Comparison of ENCODE assay signal across 8 cellular contexts in genomic region chr1:66275601-66276023, GRCh38.
A peak's percentile ranks its signal among the peaks of the same experiment; 100 is the strongest.
DNase-seq lines count a peak whose midpoint lies in the region; ATAC-seq and TF ChIP-seq lines count a peak whose summit lies in the region.

No MANE protein-coding gene starts in this region.

- no CpG with 5 or more reads among the region's 5 CpGs for WGBS in H9 (ENCODE audit: extremely low coverage, insufficient read length, low lambda C conversion rate)

- no peak overlapping the region for H2AK5ac ChIP-seq in H9 (ENCODE audit: insufficient read length, low read length)

- no peaks in the 10 kb centered on the region for H3K27me3 Mint-ChIP-seq in CD8-positive, alpha-beta memory T cell
- no peaks in the 10 kb centered on the region for H3K27me3 Mint-ChIP-seq in effector memory CD8-positive, alpha-beta T cell
- H3K27me3 Mint-ChIP-seq in osteocyte (ENCODE audit: unreplicated experiment) (no peaks in the 10 kb centered on the region), H9 (ENCODE audit: low read depth) (no peaks in the 10 kb centered on the region)

- H3K9me2 ChIP-seq in PC-9 (ENCODE audit: insufficient read depth) = no peaks in the 10 kb centered on the region

- H3T11ph ChIP-seq in H9 (ENCODE audit: low read length) = no peak overlapping the region

- H2AFZ ChIP-seq in PC-9 = 0 out of 2 replicates have a peak overlapping the region, but pooled peaks have one; percentile 10
- H2AFZ ChIP-seq in H9 (ENCODE audit: low read length) = no peak overlapping the region

- no peak for DNase-seq in CD8-positive, alpha-beta memory T cell
- DNase-seq in PC-9 (no peak), osteocyte (ENCODE audit: extremely low spot score, unreplicated experiment) (no peak), HUDEP-2 (lab: John Stamatoyannopoulos, UW; ENCODE audit: unreplicated experiment in 76 of 76) (no peak), NCI-H524 (lab: John Stamatoyannopoulos, UW) (no peak), H9 (no peak)
- no peak for DNase-seq in effector memory CD8-positive, alpha-beta T cell

- H3K9me3 ChIP-seq in CD8-positive, alpha-beta memory T cell (ENCODE audit: low read length) = no peaks in the 10 kb centered on the region
- H3K9me3 ChIP-seq in PC-9 (ENCODE audit: insufficient read depth, low read depth) (no peaks in the 10 kb centered on the region), H9 (ENCODE audit: control insufficient read depth, low read depth, low read length) (no peaks in the 10 kb centered on the region)

- H3F3A ChIP-seq in PC-9 (ENCODE audit: insufficient read depth, low read depth) = no peaks in the 10 kb centered on the region

- peaks cover 0 to 1% (median 0%) of the 10 kb centered on the region in 3 donors for H3K36me3 Mint-ChIP-seq in CD8-positive, alpha-beta memory T cell
- H3K36me3 Mint-ChIP-seq in effector memory CD8-positive, alpha-beta T cell (ENCODE audit: insufficient read depth) = peaks cover 7% of the 10 kb centered on the region
- H3K36me3 Mint-ChIP-seq in osteocyte (ENCODE audit: unreplicated experiment) (peaks cover 2% of the 10 kb centered on the region), H9 (ENCODE audit: insufficient read depth in 1 of 3, low read depth in 3 of 3) (no peaks in the 10 kb centered on the region)

- peak overlapping the region; percentile 35 for H3K4me3 ChIP-seq in CD8-positive, alpha-beta memory T cell (ENCODE audit: low read length)
- H3K4me3 ChIP-seq in PC-9 = no peak overlapping the region

- no peak for TF ChIP-seq CTCF in PC-9 (conservative IDR thresholded peaks at IDR 0.05)
- no peak for TF ChIP-seq CTCF in osteocyte (IDR thresholded peaks at IDR 0.05)
- no peak for TF ChIP-seq CTCF in H9 (conservative IDR thresholded peaks at IDR 0.05)

- H4K20me1 ChIP-seq in PC-9 (ENCODE audit: insufficient read depth) (no peaks in the 10 kb centered on the region), H9 (ENCODE audit: control insufficient read depth, insufficient read depth, insufficient read length) (no peaks in the 10 kb centered on the region)

- CTCF ChIA-PET in CD8-positive, alpha-beta memory T cell (lab: Charles Lee) = interaction anchor here (0.8 to 3.1 kb wide), 8 partner anchors 11 to 170 kb away, joined by 3 to 19 read pairs (median 6); no protein-coding TSS in a partner anchor
- CTCF ChIA-PET in PC-9 (lab: Charles Lee) = no interaction called here

- intact Hi-C loops in PC-9 (cut with micrococcal nuclease; ENCODE audit: unreplicated experiment) = no loop called here

- no peak overlapping the region for H2BK5ac ChIP-seq in H9 (ENCODE audit: insufficient read length, low read length)

- H3K4me2 ChIP-seq in PC-9 (no peak overlapping the region), H9 (ENCODE audit: insufficient read depth, insufficient read length, low read length) (no peak overlapping the region)

- peaks cover 69 to 87% (median 83%) of the 10 kb centered on the region in 3 donors for H3K4me1 Mint-ChIP-seq in CD8-positive, alpha-beta memory T cell
- H3K4me1 Mint-ChIP-seq in effector memory CD8-positive, alpha-beta T cell (ENCODE audit: low read depth in 2 of 2) = peaks cover 55 to 73% of the 10 kb centered on the region in 2 donors
- H3K4me1 Mint-ChIP-seq in osteocyte (ENCODE audit: unreplicated experiment) (peaks cover 65% of the 10 kb centered on the region), H9 (peaks cover 32 to 35% of the 10 kb centered on the region in 2 experiments)

- no peak overlapping the region for H4K8ac ChIP-seq in H9 (replicated peaks; ENCODE audit: insufficient read length, low read depth, low read length)

- H3K27ac ChIP-seq in CD8-positive, alpha-beta memory T cell (ENCODE audit: low read depth, low read length) = peak overlapping the region; percentile 2
- H3K27ac ChIP-seq in PC-9 (no peak overlapping the region), H9 (ENCODE audit: insufficient read length, low read depth, low read length) (no peak overlapping the region)

- H2BK12ac ChIP-seq in H9 (ENCODE audit: insufficient read length, low read depth, low read length) = no peak overlapping the region

- POLR2A ChIA-PET in CD8-positive, alpha-beta memory T cell (lab: Charles Lee) = interaction anchor here (0.9 to 1.6 kb wide), 3 partner anchors 10 to 169 kb away, joined by 3 to 4 read pairs (median 3); no protein-coding TSS in a partner anchor
- POLR2A ChIA-PET in PC-9 (lab: Charles Lee; ENCODE audit: unreplicated experiment) = no interaction called here

- no peak overlapping the region for H3K56ac ChIP-seq in H9 (ENCODE audit: insufficient read length, low read depth, low read length)

- no peak overlapping the region for H3K14ac ChIP-seq in H9 (ENCODE audit: insufficient read depth, low read length)

- H2BK120ac ChIP-seq in H9 (ENCODE audit: low read depth, low read length, poor library complexity, severe bottlenecking) = no peak overlapping the region

- peaks cover 68% of the 10 kb centered on the region for H3K4me1 ChIP-seq in CD8-positive, alpha-beta memory T cell (ENCODE audit: insufficient read depth, low read length)
- no peaks in the 10 kb centered on the region for H3K4me1 ChIP-seq in PC-9 (replicated peaks; ENCODE audit: insufficient read depth)
- H3K4me1 ChIP-seq in H9 (ENCODE audit: insufficient read depth, low read length) = peaks cover 10% of the 10 kb centered on the region

- H4K91ac ChIP-seq in H9 (ENCODE audit: insufficient read length, low read depth, low read length) = no peak overlapping the region

- no peaks in the 10 kb centered on the region for H3K27me3 ChIP-seq in CD8-positive, alpha-beta memory T cell (ENCODE audit: insufficient read depth, low read length, poor library complexity, severe bottlenecking)
- H3K27me3 ChIP-seq in PC-9 (ENCODE audit: insufficient read depth, low read depth) (no peaks in the 10 kb centered on the region), H9 (ENCODE audit: insufficient read depth, low read length) (no peaks in the 10 kb centered on the region)

- no peaks in the 10 kb centered on the region for H3K79me2 ChIP-seq in PC-9 (ENCODE audit: low read depth)
- H3K79me2 ChIP-seq in H9 (ENCODE audit: insufficient read depth, low read length) = no peaks in the 10 kb centered on the region

- no peaks in the 10 kb centered on the region for H3K23me2 ChIP-seq in H9 (ENCODE audit: insufficient read length, low read depth, low read length, poor library complexity, severe bottlenecking)

- no peak overlapping the region for H2BK15ac ChIP-seq in H9 (ENCODE audit: low read depth, low read length)

- H3K4me3 Mint-ChIP-seq in CD8-positive, alpha-beta memory T cell = peak overlapping the region; percentile 74 to 89 (median 78)
- H3K4me3 Mint-ChIP-seq in effector memory CD8-positive, alpha-beta T cell = peak overlapping the region; percentile 82 to 83
- no peak overlapping the region for H3K4me3 Mint-ChIP-seq in osteocyte (ENCODE audit: unreplicated experiment)
- H3K4me3 Mint-ChIP-seq in H9 = no peak overlapping the region; a peak in 1 of 5 replicates

- H3K36me3 ChIP-seq in CD8-positive, alpha-beta memory T cell (ENCODE audit: insufficient read depth, low read length) = no peaks in the 10 kb centered on the region
- H3K36me3 ChIP-seq in PC-9 (ENCODE audit: low read depth) = no peaks in the 10 kb centered on the region

- H3K79me1 ChIP-seq in H9 (ENCODE audit: insufficient read depth, low read depth, low read length, poor library complexity, severe bottlenecking) = no peaks in the 10 kb centered on the region

- H3K23ac ChIP-seq in H9 (ENCODE audit: insufficient read length, low read depth, low read length) = no peak overlapping the region

- peak overlapping the region; percentile 87 to 98 (median 94) for H3K27ac Mint-ChIP-seq in CD8-positive, alpha-beta memory T cell
- peak overlapping the region; percentile 85 to 94 for H3K27ac Mint-ChIP-seq in effector memory CD8-positive, alpha-beta T cell
- peak overlapping the region; percentile 31 for H3K27ac Mint-ChIP-seq in osteocyte (ENCODE audit: unreplicated experiment)
- no peak overlapping the region for H3K27ac Mint-ChIP-seq in H9

- H2BK20ac ChIP-seq in H9 (ENCODE audit: low read depth, low read length, poor library complexity, severe bottlenecking) = no peak overlapping the region

- H4K5ac ChIP-seq in H9 (ENCODE audit: insufficient read length, low read depth, low read length) = no peak overlapping the region

- no peak overlapping the region for H3K4ac ChIP-seq in H9 (ENCODE audit: low read depth, low read length)

- no peak overlapping the region for H3K18ac ChIP-seq in H9 (ENCODE audit: insufficient read length, low read depth, low read length)

- no peak for ATAC-seq in effector memory CD8-positive, alpha-beta T cell (replicated peaks)
- ATAC-seq in GM21447 (IDR thresholded peaks at IDR 0.05; ENCODE audit: unreplicated experiment) = no peak

- BruUV-seq in PC-9 (replicated peaks; lab: Mats Ljungman, UMichigan) = no TSS peak

- H3K9ac ChIP-seq in H9 (ENCODE audit: extremely low read depth, insufficient read length, low read length) = no peak overlapping the region

- H3K9me3 Mint-ChIP-seq in CD8-positive, alpha-beta memory T cell = no peaks in the 10 kb centered on the region
- H3K9me3 Mint-ChIP-seq in effector memory CD8-positive, alpha-beta T cell = no peaks in the 10 kb centered on the region
- no peaks in the 10 kb centered on the region for H3K9me3 Mint-ChIP-seq in osteocyte (ENCODE audit: unreplicated experiment)
- no peaks in the 10 kb centered on the region for H3K9me3 Mint-ChIP-seq in H9

Comparison
In these comparisons a context has a peak if more than half of its experiments do, and no peak if none do; other contexts are left out.
1. H3K27ac Mint-ChIP-seq: peak in CD8-positive, alpha-beta memory T cell (8 of 8), effector memory CD8-positive, alpha-beta T cell (2 of 2) and osteocyte (single experiment); none in H9 (0 of 3).
2. H3K4me3 Mint-ChIP-seq: peak in CD8-positive, alpha-beta memory T cell (7 of 7) and effector memory CD8-positive, alpha-beta T cell (2 of 2); none in osteocyte (single experiment) and H9 (0 of 2).